Comparison of ENCODE assay signal across 11 cellular contexts in the genomic region with DNA sequence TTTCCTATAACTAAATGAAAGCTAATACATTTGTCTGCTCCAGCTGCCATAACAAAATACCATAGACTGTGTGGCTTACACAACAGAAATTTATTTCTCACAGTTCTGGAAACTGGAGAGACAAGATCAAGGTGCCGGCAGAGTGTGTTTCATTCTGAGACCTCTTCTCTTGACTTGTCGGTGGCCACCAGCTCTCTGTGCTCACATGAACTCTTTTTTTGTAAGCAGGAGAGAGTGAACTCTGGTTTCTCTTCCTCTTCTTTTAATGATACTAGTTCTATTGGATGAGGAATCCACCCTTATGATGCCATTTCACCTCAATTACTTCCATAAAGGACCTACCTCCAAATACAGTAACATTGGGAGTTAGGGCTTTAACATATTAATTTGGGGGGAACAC. TPM values are rescaled to one million over a fixed set of nuclear protein-coding genes. Genes with fewer than 3 reads are reported as not detected.
DNase-seq lines count a peak whose midpoint lies in the region; ATAC-seq and TF ChIP-seq lines count a peak whose summit lies in the region.
"Had no signal": no experiment of that assay in that cellular context is flagged by ENCODE, and none has a peak within 500 bp of the region (broad histone marks: within the 10 kb centered on the region; RNA-seq: fewer than 3 reads in every experiment).

No MANE protein-coding gene starts in this region.

- peaks cover 10% of the 10 kb centered on the region for H3K27me3 Mint-ChIP-seq in stimulated activated memory B cell treated with anti-CD40 and anti-IgM and Interleukin-4, amounts not matched to agents 10 μg/mL and 1 μg/mL and 100 μg/mL, for 72 hours
- H3K27me3 Mint-ChIP-seq in WTC11 (ENCODE audit: low read depth) = no peaks in the 10 kb centered on the region

- no peak overlapping the region for H3K4me3 Mint-ChIP-seq in stimulated activated memory B cell treated with anti-CD40 and anti-IgM and Interleukin-4, amounts not matched to agents 10 μg/mL and 1 μg/mL and 100 μg/mL, for 72 hours
- no peak overlapping the region for H3K4me3 Mint-ChIP-seq in WTC11
- H3K4me3 Mint-ChIP-seq: activated T-cell treated with anti-CD3 and anti-CD28 coated beads, Interleukin-2, amount 50 U/mL, for 4 hours had no signal

- H3K4me1 Mint-ChIP-seq in stimulated activated memory B cell treated with anti-CD40 and anti-IgM and Interleukin-4, amounts not matched to agents 10 μg/mL and 1 μg/mL and 100 μg/mL, for 72 hours = peaks cover 19% of the 10 kb centered on the region
- no peaks in the 10 kb centered on the region for H3K4me1 Mint-ChIP-seq in WTC11

- no peak for DNase-seq in GF-D8 (lab: John Stamatoyannopoulos, UW)
- no peak for DNase-seq in superior temporal gyrus (ENCODE audit: extremely low spot score)
- no peak for DNase-seq in WTC11 (ENCODE audit: low spot score)
- DNase-seq: activated T-cell treated with anti-CD3 and anti-CD28 coated beads, Interleukin-2, amount 50 U/mL, for 4 hours; Caco-2; KBM-7 had no signal

- CTCF ChIA-PET in WTC11 (lab: Charles Lee) = interaction anchor here (1.2 kb wide), 1 partner anchor 10 kb away, joined by 6 read pairs; no protein-coding TSS in a partner anchor

- no peak overlapping the region for H3K27ac Mint-ChIP-seq in stimulated activated memory B cell treated with anti-CD40 and anti-IgM and Interleukin-4, amounts not matched to agents 10 μg/mL and 1 μg/mL and 100 μg/mL, for 72 hours
- no peak overlapping the region for H3K27ac Mint-ChIP-seq in WTC11

- no peaks in the 10 kb centered on the region for H3K9me3 Mint-ChIP-seq in stimulated activated memory B cell treated with anti-CD40 and anti-IgM and Interleukin-4, amounts not matched to agents 10 μg/mL and 1 μg/mL and 100 μg/mL, for 72 hours
- peaks cover 3% of the 10 kb centered on the region; the same call in 1 of the 2 replicates for H3K9me3 Mint-ChIP-seq in WTC11
- H3K9me3 Mint-ChIP-seq: activated T-cell treated with anti-CD3 and anti-CD28 coated beads, Interleukin-2, amount 50 U/mL, for 4 hours had no signal

- no peaks in the 10 kb centered on the region for H3K36me3 Mint-ChIP-seq in stimulated activated memory B cell treated with anti-CD40 and anti-IgM and Interleukin-4, amounts not matched to agents 10 μg/mL and 1 μg/mL and 100 μg/mL, for 72 hours
- H3K36me3 Mint-ChIP-seq in WTC11 = no peaks in the 10 kb centered on the region

- POLR2A ChIA-PET in WTC11 (lab: Charles Lee) = no interaction called here

- ATAC-seq in GM19023 (IDR thresholded peaks at IDR 0.05; ENCODE audit: unreplicated experiment) = peak; percentile 62
- ATAC-seq in HG02642 (IDR thresholded peaks at IDR 0.05; ENCODE audit: poor library complexity, unreplicated experiment) = peak; percentile 73
- ATAC-seq in HG03521 (IDR thresholded peaks at IDR 0.05; ENCODE audit: unreplicated experiment) = peak; percentile 67
- ATAC-seq in stimulated activated memory B cell treated with anti-CD40 and anti-IgM and Interleukin-4, amounts not matched to agents 10 μg/mL and 1 μg/mL and 100 μg/mL, for 72 hours = peak; percentile 39
- no peak for ATAC-seq in HG02840 (IDR thresholded peaks at IDR 0.05; ENCODE audit: low FRiP score, unreplicated experiment)
- no peak for ATAC-seq in WTC11
- ATAC-seq: activated T-cell treated with anti-CD3 and anti-CD28 coated beads, Interleukin-2, amount 50 U/mL, for 4 hours had no signal

- no peak for TF ChIP-seq CTCF in WTC11 (IDR thresholded peaks at IDR 0.05)

TF ChIP-seq in WTC11, 78 proteins besides CTCF, POLR2A, EP300 and RAD21:
- TF ChIP-seq, protein P1, sequence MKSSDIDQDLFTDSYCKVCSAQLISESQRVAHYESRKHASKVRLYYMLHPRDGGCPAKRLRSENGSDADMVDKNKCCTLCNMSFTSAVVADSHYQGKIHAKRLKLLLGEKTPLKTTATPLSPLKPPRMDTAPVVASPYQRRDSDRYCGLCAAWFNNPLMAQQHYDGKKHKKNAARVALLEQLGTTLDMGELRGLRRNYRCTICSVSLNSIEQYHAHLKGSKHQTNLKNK (CRISPR knock-in tag; IDR thresholded peaks at IDR 0.05) = no peak
- TF ChIP-seq, protein P2, sequence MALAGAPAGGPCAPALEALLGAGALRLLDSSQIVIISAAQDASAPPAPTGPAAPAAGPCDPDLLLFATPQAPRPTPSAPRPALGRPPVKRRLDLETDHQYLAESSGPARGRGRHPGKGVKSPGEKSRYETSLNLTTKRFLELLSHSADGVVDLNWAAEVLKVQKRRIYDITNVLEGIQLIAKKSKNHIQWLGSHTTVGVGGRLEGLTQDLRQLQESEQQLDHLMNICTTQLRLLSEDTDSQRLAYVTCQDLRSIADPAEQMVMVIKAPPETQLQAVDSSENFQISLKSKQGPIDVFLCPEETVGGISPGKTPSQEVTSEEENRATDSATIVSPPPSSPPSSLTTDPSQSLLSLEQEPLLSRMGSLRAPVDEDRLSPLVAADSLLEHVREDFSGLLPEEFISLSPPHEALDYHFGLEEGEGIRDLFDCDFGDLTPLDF (CRISPR knock-in tag; IDR thresholded peaks at IDR 0.05) = no peak
- TF ChIP-seq NR2C2 (CRISPR knock-in tag; IDR thresholded peaks at IDR 0.05) = no peak
- TF ChIP-seq, protein P3, sequence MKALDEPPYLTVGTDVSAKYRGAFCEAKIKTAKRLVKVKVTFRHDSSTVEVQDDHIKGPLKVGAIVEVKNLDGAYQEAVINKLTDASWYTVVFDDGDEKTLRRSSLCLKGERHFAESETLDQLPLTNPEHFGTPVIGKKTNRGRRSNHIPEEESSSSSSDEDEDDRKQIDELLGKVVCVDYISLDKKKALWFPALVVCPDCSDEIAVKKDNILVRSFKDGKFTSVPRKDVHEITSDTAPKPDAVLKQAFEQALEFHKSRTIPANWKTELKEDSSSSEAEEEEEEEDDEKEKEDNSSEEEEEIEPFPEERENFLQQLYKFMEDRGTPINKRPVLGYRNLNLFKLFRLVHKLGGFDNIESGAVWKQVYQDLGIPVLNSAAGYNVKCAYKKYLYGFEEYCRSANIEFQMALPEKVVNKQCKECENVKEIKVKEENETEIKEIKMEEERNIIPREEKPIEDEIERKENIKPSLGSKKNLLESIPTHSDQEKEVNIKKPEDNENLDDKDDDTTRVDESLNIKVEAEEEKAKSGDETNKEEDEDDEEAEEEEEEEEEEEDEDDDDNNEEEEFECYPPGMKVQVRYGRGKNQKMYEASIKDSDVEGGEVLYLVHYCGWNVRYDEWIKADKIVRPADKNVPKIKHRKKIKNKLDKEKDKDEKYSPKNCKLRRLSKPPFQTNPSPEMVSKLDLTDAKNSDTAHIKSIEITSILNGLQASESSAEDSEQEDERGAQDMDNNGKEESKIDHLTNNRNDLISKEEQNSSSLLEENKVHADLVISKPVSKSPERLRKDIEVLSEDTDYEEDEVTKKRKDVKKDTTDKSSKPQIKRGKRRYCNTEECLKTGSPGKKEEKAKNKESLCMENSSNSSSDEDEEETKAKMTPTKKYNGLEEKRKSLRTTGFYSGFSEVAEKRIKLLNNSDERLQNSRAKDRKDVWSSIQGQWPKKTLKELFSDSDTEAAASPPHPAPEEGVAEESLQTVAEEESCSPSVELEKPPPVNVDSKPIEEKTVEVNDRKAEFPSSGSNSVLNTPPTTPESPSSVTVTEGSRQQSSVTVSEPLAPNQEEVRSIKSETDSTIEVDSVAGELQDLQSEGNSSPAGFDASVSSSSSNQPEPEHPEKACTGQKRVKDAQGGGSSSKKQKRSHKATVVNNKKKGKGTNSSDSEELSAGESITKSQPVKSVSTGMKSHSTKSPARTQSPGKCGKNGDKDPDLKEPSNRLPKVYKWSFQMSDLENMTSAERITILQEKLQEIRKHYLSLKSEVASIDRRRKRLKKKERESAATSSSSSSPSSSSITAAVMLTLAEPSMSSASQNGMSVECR (CRISPR knock-in tag; IDR thresholded peaks at IDR 0.05; ENCODE audit: borderline replicate concordance) = no peak

RNA-seq across cellular contexts. Expression of a gene that starts 11.7 kb away (rescaled TPM):
- 6.7 to 8.0 TPM (median 7.8 TPM) in 3 replicates for total RNA-seq in WTC11 (2021)

Comparison
In these comparisons a context has a peak if more than half of its experiments do, and no peak if none do; other contexts are left out.
1. ATAC-seq: peak in GM19023 (single experiment), HG02642 (single experiment), HG03521 (single experiment) and stimulated activated memory B cell treated with anti-CD40 and anti-IgM and Interleukin-4, amounts not matched to agents 10 μg/mL and 1 μg/mL and 100 μg/mL, for 72 hours (single experiment); none in HG02840 (single experiment) and WTC11 (single experiment).